8 cellular contexts compared by ENCODE assay signal in genomic region chr3:11719406-11720219, GRCh38.
DNase-seq lines count a peak whose midpoint lies in the region; ATAC-seq and TF ChIP-seq lines count a peak whose summit lies in the region.

No MANE protein-coding gene starts in this region.

- peak; percentile 51 for ATAC-seq in DND-41 (ENCODE audit: insufficient read depth, low read depth)
- peak; percentile 58 for ATAC-seq in GM21737 (IDR thresholded peaks at IDR 0.05; ENCODE audit: unreplicated experiment)

- in situ Hi-C loops in astrocyte of the cerebellum (cut with HindIII; ENCODE audit: low sequenced_read_pairs) = no loop called here

- H3K27me3 ChIP-seq in DND-41 (ENCODE audit: insufficient read depth, low read length, poor library complexity) (peaks cover 59% of the 10 kb centered on the region), KMS-11 (ENCODE audit: insufficient read depth, low read depth) (no peaks in the 10 kb centered on the region)

- H3K36me3 ChIP-seq in DND-41 (ENCODE audit: insufficient read depth, low read length) (no peaks in the 10 kb centered on the region), KMS-11 (ENCODE audit: insufficient read depth) (no peaks in the 10 kb centered on the region)

- peaks cover 28% of the 10 kb centered on the region for H3K4me1 ChIP-seq in DND-41 (ENCODE audit: insufficient read depth, low read length)
- H3K4me1 ChIP-seq in KMS-11 (ENCODE audit: low read depth, poor library complexity, severe bottlenecking) = peaks cover 20% of the 10 kb centered on the region

- DNase-seq in DND-41 (peak; percentile 25), T-helper 2 cell (peak; percentile 58 to 77 (median 70)), astrocyte of the cerebellum (ENCODE audit: low read depth) (no peak), hepatic stellate cell (ENCODE audit: low spot score) (peak; percentile 93), renal cortical epithelial cell (ENCODE audit: low read depth) (peak; percentile 39), NOMO-1 (lab: John Stamatoyannopoulos, UW; ENCODE audit: unreplicated experiment in 2 of 2) (no peak)

- H2AFZ ChIP-seq in DND-41 (ENCODE audit: low read depth, low read length) = peak overlapping the region; percentile 70
- peak overlapping the region; percentile 86 for H2AFZ ChIP-seq in KMS-11 (ENCODE audit: low read depth)

- H3K9ac ChIP-seq in DND-41 (ENCODE audit: low read depth, low read length) (peak overlapping the region; percentile 58), KMS-11 (peak overlapping the region; percentile 57; the same call in 1 of the 2 replicates)

- H4K20me1 ChIP-seq in DND-41 (ENCODE audit: insufficient read depth, low read length) (no peaks in the 10 kb centered on the region), KMS-11 (ENCODE audit: insufficient read depth) (no peaks in the 10 kb centered on the region)

- H3K27ac ChIP-seq in DND-41 (ENCODE audit: low read length) (no peak overlapping the region), KMS-11 (peak overlapping the region; percentile 66; the same call in 1 of the 2 replicates)

- H3K4me3 ChIP-seq in DND-41 (ENCODE audit: low read depth in 1 of 2, low read length in 2 of 2) (peak overlapping the region; percentile 36 to 69), KMS-11 (IDR thresholded peaks at IDR 0.05; ENCODE audit: insufficient read depth, low read depth, low read length) (peak overlapping the region; percentile 19), astrocyte of the cerebellum (ENCODE audit: low read depth, low read length) (peak overlapping the region; percentile 72)

- H3K4me2 ChIP-seq in DND-41 (ENCODE audit: insufficient read depth, low read length) (peak overlapping the region; percentile 96), KMS-11 (no peak overlapping the region)

- TF ChIP-seq CTCF in DND-41 (IDR thresholded peaks at IDR 0.05; ENCODE audit: borderline replicate concordance, extremely low read depth, low read length, poor library complexity, severe bottlenecking) (no peak), KMS-11 (conservative IDR thresholded peaks at IDR 0.05; ENCODE audit: low read depth, low read length) (no peak), astrocyte of the cerebellum (IDR thresholded peaks at IDR 0.05; ENCODE audit: low read depth, low read length, missing control alignments) (no peak)

- no peaks in the 10 kb centered on the region for H3K9me3 ChIP-seq in DND-41 (ENCODE audit: insufficient read depth, low read length, severe bottlenecking)

- H3K79me2 ChIP-seq in DND-41 (ENCODE audit: insufficient read depth, low read length) = no peaks in the 10 kb centered on the region
- H3K79me2 ChIP-seq in KMS-11 (ENCODE audit: insufficient read depth, low read depth) = peaks cover 13% of the 10 kb centered on the region; the same call in 1 of the 2 replicates

Comparison
In these comparisons a context has a peak if more than half of its experiments do, and no peak if none do; other contexts are left out.
1. DNase-seq: peak in DND-41 (single experiment), T-helper 2 cell (5 of 5), hepatic stellate cell (single experiment) and renal cortical epithelial cell (single experiment); none in astrocyte of the cerebellum (single experiment) and NOMO-1 (0 of 2).
2. H3K4me3 ChIP-seq: peak in every context shown above with its lines; median percentile 72 in astrocyte of the cerebellum; 52 in DND-41; 19 in KMS-11.